In genomic region chr7:41385996-41386395, GRCh38 we compare ENCODE assay signal across 24 cellular contexts.
DNase-seq lines count a peak whose midpoint lies in the region; ATAC-seq and TF ChIP-seq lines count a peak whose summit lies in the region.
"Had no signal": no experiment of that assay in that cellular context is flagged by ENCODE, and none has a peak within 500 bp of the region (broad histone marks: within the 10 kb centered on the region; RNA-seq: fewer than 3 reads in every experiment).

No MANE protein-coding gene starts in this region.

- no peak overlapping the region for H3K27ac Mint-ChIP-seq in activated CD8-positive, alpha-beta T cell treated with anti-CD3 and anti-CD28 coated beads, Interleukin-2, amount 10 ng/mL, durations not matched to agents 7 days and 5 days
- H3K27ac Mint-ChIP-seq: activated CD4-positive, alpha-beta T cell treated with anti-CD3 and anti-CD28 coated beads for 36 hours; activated naive CD4-positive, alpha-beta T cell treated with anti-CD3 and anti-CD28 coated beads, Interleukin-2, amount 50 U/mL, for 24 hours; activated T-helper 1 cell treated with anti-CD3 and anti-CD28 coated beads, Interleukin-12 subunit alpha, Interleukin-12 subunit beta, Interleukin-2, Interleukin-4 antibody, amounts not matched to agents 30 ng/mL and 10 ng/mL and 1 ng/mL, durations not matched to agents 14 hours and 24 hours and 36 hours; CD4-positive, alpha-beta T cell; mesothelial cell of epicardium; naive thymus-derived CD8-positive, alpha-beta T cell had no signal

- ATAC-seq in upper lobe of right lung = peak; percentile 40
- no peak for ATAC-seq in activated CD8-positive, alpha-beta T cell treated with anti-CD3 and anti-CD28 coated beads, Interleukin-2, amount 10 ng/mL, durations not matched to agents 7 days and 5 days
- no peak for ATAC-seq in HG03521 (IDR thresholded peaks at IDR 0.05; ENCODE audit: unreplicated experiment)
- ATAC-seq: activated CD4-positive, alpha-beta T cell treated with anti-CD3 and anti-CD28 coated beads for 36 hours; K562; left colon; naive thymus-derived CD8-positive, alpha-beta T cell; pancreas; sciatic nerve had no signal

- DNase-seq in HT1080 (ENCODE audit: low read depth) (peak; percentile 50), SJSA1 (ENCODE audit: low read depth in 1 of 2, low spot score in 2 of 2) (no peak), iPS DF 19.7 (ENCODE audit: low read depth, low spot score) (peak; percentile 28), upper lobe of right lung (no peak), NOMO-1 (lab: John Stamatoyannopoulos, UW; ENCODE audit: unreplicated experiment in 2 of 2) (no peak)
- DNase-seq in activated CD8-positive, alpha-beta T cell treated with anti-CD3 and anti-CD28 coated beads, Interleukin-2, amount 10 ng/mL, durations not matched to agents 7 days and 5 days = no peak
- DNase-seq: activated CD4-positive, alpha-beta T cell treated with anti-CD3 and anti-CD28 coated beads for 36 hours; anterior cingulate cortex; CD4-positive, alpha-beta T cell; central memory CD4-positive, alpha-beta T cell; foreskin melanocyte; left colon; naive thymus-derived CD8-positive, alpha-beta T cell; NCI-H1436 treated with DMSO at 0.1 percent for 48 hours; pancreas; SHP77; stimulated activated CD4-positive, alpha-beta T cell treated with anti-CD3 and anti-CD28 coated beads, Interleukin-15, amount 100 ng/mL, for 24 hours; uterus had no signal

- no peak overlapping the region for H3K4me3 ChIP-seq in SJSA1
- H3K4me3 ChIP-seq in upper lobe of right lung = no peak overlapping the region
- H3K4me3 ChIP-seq: K562, pancreas, uterus had no signal

- no peaks in the 10 kb centered on the region for H3K36me3 Mint-ChIP-seq in activated CD8-positive, alpha-beta T cell treated with anti-CD3 and anti-CD28 coated beads, Interleukin-2, amount 10 ng/mL, durations not matched to agents 7 days and 5 days (ENCODE audit: low read depth)
- H3K36me3 Mint-ChIP-seq: activated naive CD4-positive, alpha-beta T cell treated with anti-CD3 and anti-CD28 coated beads, Interleukin-2, amount 50 U/mL, for 24 hours; mesothelial cell of epicardium; naive thymus-derived CD8-positive, alpha-beta T cell had no signal

- CTCF ChIA-PET in activated CD8-positive, alpha-beta T cell treated with anti-CD3 and anti-CD28 coated beads, Interleukin-2, amount 10 ng/mL, durations not matched to agents 7 days and 5 days (lab: Charles Lee) = no interaction called here

- H3K27me3 ChIP-seq in SJSA1 (replicated peaks) (no peaks in the 10 kb centered on the region), upper lobe of right lung (no peaks in the 10 kb centered on the region)
- H3K27me3 ChIP-seq: pancreas, uterus had no signal

- intact Hi-C loops in upper lobe of right lung (cut with DNase I) = no loop called here

- TF ChIP-seq CTCF in upper lobe of right lung (IDR thresholded peaks at IDR 0.05) = no peak

- H3K4me3 Mint-ChIP-seq in activated CD8-positive, alpha-beta T cell treated with anti-CD3 and anti-CD28 coated beads, Interleukin-2, amount 10 ng/mL, durations not matched to agents 7 days and 5 days = no peak overlapping the region
- H3K4me3 Mint-ChIP-seq: activated CD4-positive, alpha-beta T cell treated with anti-CD3 and anti-CD28 coated beads for 36 hours; activated naive CD4-positive, alpha-beta T cell treated with anti-CD3 and anti-CD28 coated beads, Interleukin-2, amount 50 U/mL, for 24 hours; activated T-helper 1 cell treated with anti-CD3 and anti-CD28 coated beads, Interleukin-12 subunit alpha, Interleukin-12 subunit beta, Interleukin-2, Interleukin-4 antibody, amounts not matched to agents 30 ng/mL and 10 ng/mL and 1 ng/mL, durations not matched to agents 14 hours and 24 hours and 36 hours; CD4-positive, alpha-beta T cell; mesothelial cell of epicardium; naive thymus-derived CD8-positive, alpha-beta T cell had no signal

- H3K36me3 ChIP-seq in SJSA1 = no peaks in the 10 kb centered on the region
- no peaks in the 10 kb centered on the region for H3K36me3 ChIP-seq in upper lobe of right lung
- H3K36me3 ChIP-seq: pancreas, uterus had no signal

- no peaks in the 10 kb centered on the region for H3K27me3 Mint-ChIP-seq in activated CD8-positive, alpha-beta T cell treated with anti-CD3 and anti-CD28 coated beads, Interleukin-2, amount 10 ng/mL, durations not matched to agents 7 days and 5 days (ENCODE audit: low read depth)
- H3K27me3 Mint-ChIP-seq: activated CD4-positive, alpha-beta T cell treated with anti-CD3 and anti-CD28 coated beads for 36 hours; activated naive CD4-positive, alpha-beta T cell treated with anti-CD3 and anti-CD28 coated beads, Interleukin-2, amount 50 U/mL, for 24 hours; CD4-positive, alpha-beta T cell; naive thymus-derived CD8-positive, alpha-beta T cell had no signal

- no peaks in the 10 kb centered on the region for H3K4me1 Mint-ChIP-seq in activated CD8-positive, alpha-beta T cell treated with anti-CD3 and anti-CD28 coated beads, Interleukin-2, amount 10 ng/mL, durations not matched to agents 7 days and 5 days (ENCODE audit: low read depth)
- H3K4me1 Mint-ChIP-seq: activated CD4-positive, alpha-beta T cell treated with anti-CD3 and anti-CD28 coated beads for 36 hours; activated naive CD4-positive, alpha-beta T cell treated with anti-CD3 and anti-CD28 coated beads, Interleukin-2, amount 50 U/mL, for 24 hours; naive thymus-derived CD8-positive, alpha-beta T cell had no signal

- POLR2A ChIA-PET in activated CD8-positive, alpha-beta T cell treated with anti-CD3 and anti-CD28 coated beads, Interleukin-2, amount 10 ng/mL, durations not matched to agents 7 days and 5 days (lab: Charles Lee) = no interaction called here

- H3K9me3 Mint-ChIP-seq in activated CD8-positive, alpha-beta T cell treated with anti-CD3 and anti-CD28 coated beads, Interleukin-2, amount 10 ng/mL, durations not matched to agents 7 days and 5 days (ENCODE audit: insufficient read depth) = no peaks in the 10 kb centered on the region
- H3K9me3 Mint-ChIP-seq: activated T-helper 1 cell treated with anti-CD3 and anti-CD28 coated beads, Interleukin-12 subunit alpha, Interleukin-12 subunit beta, Interleukin-2, Interleukin-4 antibody, amounts not matched to agents 30 ng/mL and 10 ng/mL and 1 ng/mL, durations not matched to agents 14 hours and 24 hours and 36 hours; mesothelial cell of epicardium had no signal

- no peaks in the 10 kb centered on the region for H3K9me3 ChIP-seq in SJSA1 (replicated peaks)
- no peaks in the 10 kb centered on the region for H3K9me3 ChIP-seq in upper lobe of right lung
- H3K9me3 ChIP-seq: pancreas, uterus had no signal

- H3K27ac ChIP-seq in SJSA1 (peak overlapping the region; percentile 28; the same call in 1 of the 2 replicates), upper lobe of right lung (no peak overlapping the region)
- H3K27ac ChIP-seq: pancreas, uterus had no signal

- H3K4me1 ChIP-seq in SJSA1 (replicated peaks) (peaks cover 9% of the 10 kb centered on the region), upper lobe of right lung (no peaks in the 10 kb centered on the region)
- H3K4me1 ChIP-seq: pancreas, uterus had no signal

Comparison
In these comparisons a context has a peak if more than half of its experiments do, and no peak if none do; other contexts are left out.
1. DNase-seq: peak in HT1080 (single experiment) and iPS DF 19.7 (single experiment); none in SJSA1 (0 of 2), upper lobe of right lung (single experiment), NOMO-1 (0 of 2) and activated CD8-positive, alpha-beta T cell treated with anti-CD3 and anti-CD28 coated beads, Interleukin-2, amount 10 ng/mL, durations not matched to agents 7 days and 5 days (single experiment).